In genomic region chr9:36450110-36450732, GRCh38 we compare ENCODE assay signal across 9 cellular contexts. TPM values are rescaled to one million over a fixed set of nuclear protein-coding genes. Genes with fewer than 3 reads are reported as not detected.
DNase-seq lines count a peak whose midpoint lies in the region; ATAC-seq, FAIRE-seq and TF ChIP-seq lines count a peak whose summit lies in the region.
"Had no signal": no experiment of that assay in that cellular context is flagged by ENCODE, and none has a peak within 500 bp of the region (broad histone marks: within the 10 kb centered on the region; RNA-seq: fewer than 3 reads in every experiment).

No MANE protein-coding gene starts in this region.

- DNase-seq in AG08395 (ENCODE audit: low spot score) (peak; percentile 54), NCI-H1694 (lab: John Stamatoyannopoulos, UW) (peak; percentile 34), hepatocyte (ENCODE audit: low spot score) (peak; percentile 65), testis (peak; percentile 54)
- peak; percentile 13 for DNase-seq in activated CD4-positive, alpha-beta T cell treated with anti-CD3 and anti-CD28 coated beads, Interleukin-2, amount 50 U/mL, for 1 hour

- no peak for TF ChIP-seq POLR2A in testis (IDR thresholded peaks at IDR 0.05)

- FAIRE-seq in G401.6 (lab: Jason Lieb, UNC): peak; percentile 96

- no peak overlapping the region for H3K4me2 ChIP-seq in hepatocyte

- TF ChIP-seq CTCF in hepatocyte (IDR thresholded peaks at IDR 0.05; ENCODE audit: poor library complexity) (peak; percentile 79), testis (IDR thresholded peaks at IDR 0.05) (peak; percentile 67 to 77 (median 71))

- intact Hi-C loops in testis (cut with DNase I; ENCODE audit: low total_unique reads): no loop called here

- no peak for ATAC-seq in GM19395 (IDR thresholded peaks at IDR 0.05; ENCODE audit: unreplicated experiment)
- no peak for ATAC-seq in GM18909 (IDR thresholded peaks at IDR 0.05; ENCODE audit: poor library complexity, unreplicated experiment)

- H3K4me1 ChIP-seq in hepatocyte (ENCODE audit: insufficient read depth) (no peaks in the 10 kb centered on the region), testis (peaks cover 40% of the 10 kb centered on the region)

- no peaks in the 10 kb centered on the region for H3K36me3 ChIP-seq in hepatocyte (replicated peaks; ENCODE audit: insufficient read depth, low read depth)
- H3K36me3 ChIP-seq in testis (ENCODE audit: low read depth, missing control alignments): no peaks in the 10 kb centered on the region

- no peak overlapping the region for H2AFZ ChIP-seq in hepatocyte

- no peaks in the 10 kb centered on the region for H3K27me3 ChIP-seq in hepatocyte
- no peaks in the 10 kb centered on the region for H3K27me3 ChIP-seq in testis

- H4K20me1 ChIP-seq in hepatocyte (ENCODE audit: insufficient read depth, poor library complexity, severe bottlenecking): peaks cover 24% of the 10 kb centered on the region

- WGBS in hepatocyte (ENCODE audit: low lambda C conversion rate, missing lambda C conversion rate): 92% methylated on average over 3 of the region's 3 CpGs
- WGBS in testis, 2 donors: 89 to 92% methylated on average over 3 of the region's 3 CpGs

- H3K9me3 ChIP-seq in hepatocyte (ENCODE audit: low read depth) (no peaks in the 10 kb centered on the region), testis (no peaks in the 10 kb centered on the region)

- H3K4me3 ChIP-seq in hepatocyte: no peak overlapping the region
- no peak overlapping the region for H3K4me3 ChIP-seq in testis

- H3K79me2 ChIP-seq in hepatocyte: peaks cover 52% of the 10 kb centered on the region

- H3K9me2 ChIP-seq in hepatocyte (replicated peaks; ENCODE audit: insufficient read depth): no peaks in the 10 kb centered on the region

- H3K27ac ChIP-seq in hepatocyte: no peak overlapping the region
- no peak overlapping the region for H3K27ac ChIP-seq in testis
- H3K27ac ChIP-seq: epithelial cell of prostate had no signal

RNA-seq across cellular contexts. Expression of gene RNF38, which starts 50.2 kb away (rescaled TPM):
- total RNA-seq in hepatocyte: 23.7 and 25.7 TPM in 2 replicates
- polyA plus RNA-seq in hepatocyte: 8.1 and 8.7 TPM in 2 replicates
- total RNA-seq in testis: 100 to 1,000 TPM; 116 to 117 TPM
- 197 TPM for polyA plus RNA-seq in testis (ENCODE audit: insufficient read depth, low read depth, low replicate concordance)

Comparison
In these comparisons a context has a peak if more than half of its experiments do, and no peak if none do; other contexts are left out.
1. DNase-seq: peak in every context shown above with its lines; median percentile 65 in hepatocyte; 54 in AG08395; 54 in testis; 34 in NCI-H1694; 13 in activated CD4-positive, alpha-beta T cell treated with anti-CD3 and anti-CD28 coated beads, Interleukin-2, amount 50 U/mL, for 1 hour.